ENCODE assay signal across 14 cellular contexts in genomic region chr5:39411051-39411450, GRCh38. TPM values are rescaled to one million over a fixed set of nuclear protein-coding genes. Genes with fewer than 3 reads are reported as not detected.
DNase-seq lines count a peak whose midpoint lies in the region; ATAC-seq and TF ChIP-seq lines count a peak whose summit lies in the region.
"Had no signal": no experiment of that assay in that cellular context is flagged by ENCODE, and none has a peak within 500 bp of the region (broad histone marks: within the 10 kb centered on the region; RNA-seq: fewer than 3 reads in every experiment).

No MANE protein-coding gene starts in this region.

- H3K9me3 Mint-ChIP-seq in GM23338 (no peaks in the 10 kb centered on the region), Calu3 (ENCODE audit: low read depth, unreplicated experiment) (no peaks in the 10 kb centered on the region)
- H3K9me3 Mint-ChIP-seq in activated CD4-positive, alpha-beta T cell treated with anti-CD3 and anti-CD28 coated beads, Interleukin-2, amount 10 ng/mL, durations not matched to agents 7 days and 5 days, result no peaks in the 10 kb centered on the region
- H3K9me3 Mint-ChIP-seq in activated naive CD8-positive, alpha-beta T cell treated with anti-CD3 and anti-CD28 coated beads, Interleukin-2, amount 50 U/mL, for 24 hours, result no peaks in the 10 kb centered on the region
- H3K9me3 Mint-ChIP-seq: CD4-positive, alpha-beta memory T cell; neural crest cell had no signal

- no peaks in the 10 kb centered on the region for H3K79me2 ChIP-seq in GM23338 (replicated peaks; ENCODE audit: insufficient read depth)

- CTCF ChIA-PET in Calu3 (lab: Charles Lee), result interaction anchor here (1.5 to 2.7 kb wide), 2 partner anchors 10 to 13 kb away, joined by 9 to 12 read pairs; partner anchors contain the start of gene DAB2
- CTCF ChIA-PET in activated CD4-positive, alpha-beta T cell treated with anti-CD3 and anti-CD28 coated beads, Interleukin-2, amount 10 ng/mL, durations not matched to agents 7 days and 5 days (lab: Charles Lee), result interaction anchor here (1.1 kb wide), 1 partner anchor 14 kb away, joined by 3 read pairs; the partner anchor contains the start of gene DAB2

- POLR2A ChIA-PET in activated CD4-positive, alpha-beta T cell treated with anti-CD3 and anti-CD28 coated beads, Interleukin-2, amount 10 ng/mL, durations not matched to agents 7 days and 5 days (lab: Charles Lee), result no interaction called here

- no peaks in the 10 kb centered on the region; the same call in 1 of the 2 replicates for H3K9me2 ChIP-seq in GM23338 (ENCODE audit: insufficient read depth)

- H3K9me3 ChIP-seq in BLaER1 treated with 17β-estradiol and CSF1 and Interleukin-3, amounts not matched to agents 10 nM and 100 nM (replicated peaks in 1 of 11), result no peaks in the 10 kb centered on the region; a peak in 1 of 22 replicates

- TF ChIP-seq CTCF in omental fat pad (IDR thresholded peaks at IDR 0.05) (no peak), GM23338 (conservative IDR thresholded peaks at IDR 0.05; ENCODE audit: low read depth in 2 of 2) (no peak), Calu3 (IDR thresholded peaks at IDR 0.05; ENCODE audit: unreplicated experiment) (no peak)

- peak overlapping the region in 2 of 10 experiments; percentile 18 to 31; a peak in 3 of 20 replicates for H3K4me3 ChIP-seq in BLaER1 treated with 17β-estradiol and CSF1 and Interleukin-3, amounts not matched to agents 10 nM and 100 nM
- H3K4me3 ChIP-seq in GM23338, result no peak overlapping the region

- H4K20me1 ChIP-seq in BLaER1 treated with 17β-estradiol and CSF1 and Interleukin-3, amounts not matched to agents 10 nM and 100 nM, result peaks cover 0 to 100% (median 0%) of the 10 kb centered on the region in 11 experiments; a peak in 6 of 22 replicates
- H4K20me1 ChIP-seq in GM23338 (replicated peaks; ENCODE audit: insufficient read depth), result no peaks in the 10 kb centered on the region

- peaks cover 34% of the 10 kb centered on the region for H3K4me1 Mint-ChIP-seq in GM23338
- peaks cover 19% of the 10 kb centered on the region for H3K4me1 Mint-ChIP-seq in Calu3 (ENCODE audit: low read depth, unreplicated experiment)
- no peaks in the 10 kb centered on the region for H3K4me1 Mint-ChIP-seq in activated CD4-positive, alpha-beta T cell treated with anti-CD3 and anti-CD28 coated beads, Interleukin-2, amount 10 ng/mL, durations not matched to agents 7 days and 5 days
- no peaks in the 10 kb centered on the region for H3K4me1 Mint-ChIP-seq in activated naive CD8-positive, alpha-beta T cell treated with anti-CD3 and anti-CD28 coated beads, Interleukin-2, amount 50 U/mL, for 24 hours
- H3K4me1 Mint-ChIP-seq: CD4-positive, alpha-beta memory T cell; neural crest cell had no signal

- H3K4me1 ChIP-seq in BLaER1 treated with 17β-estradiol and CSF1 and Interleukin-3, amounts not matched to agents 10 nM and 100 nM, result peaks cover 0 to 100% (median 22%) of the 10 kb centered on the region in 10 experiments; a peak in 14 of 20 replicates
- peaks cover 22% of the 10 kb centered on the region for H3K4me1 ChIP-seq in GM23338 (ENCODE audit: insufficient read depth)

- H3K36me3 ChIP-seq in BLaER1 treated with 17β-estradiol and CSF1 and Interleukin-3, amounts not matched to agents 10 nM and 100 nM, result peaks cover 0 to 98% (median 0%) of the 10 kb centered on the region in 11 experiments; a peak in 8 of 22 replicates
- H3K36me3 ChIP-seq in GM23338 (ENCODE audit: insufficient read depth), result no peaks in the 10 kb centered on the region

- no peak overlapping the region for H2AFZ ChIP-seq in GM23338

- no TSS peak for BruUV-seq in Calu3 (replicated peaks; lab: Mats Ljungman, UMichigan)

- H3K27ac ChIP-seq in BLaER1 treated with 17β-estradiol and CSF1 and Interleukin-3, amounts not matched to agents 10 nM and 100 nM, result peak overlapping the region in 7 of 11 experiments; percentile 12 to 73 (median 53); a peak in 10 of 22 replicates
- H3K27ac ChIP-seq in GM23338 (ENCODE audit: low read depth), result no peak overlapping the region

- H3F3A ChIP-seq in GM23338 (replicated peaks; ENCODE audit: low read depth), result no peaks in the 10 kb centered on the region

- peak; percentile 5 for DNase-seq in RKO (ENCODE audit: low spot score)
- peak; percentile 66 for DNase-seq in fibroblast of gingiva (ENCODE audit: low read depth)
- no peak for DNase-seq in omental fat pad (ENCODE audit: low spot score)
- no peak for DNase-seq in GM23338 (ENCODE audit: low spot score)
- no peak for DNase-seq in Calu3
- DNase-seq in activated CD4-positive, alpha-beta T cell treated with anti-CD3 and anti-CD28 coated beads, Interleukin-2, amount 10 ng/mL, durations not matched to agents 7 days and 5 days, result no peak
- no peak for DNase-seq in activated naive CD8-positive, alpha-beta T cell treated with anti-CD3 and anti-CD28 coated beads, Interleukin-2, amount 50 U/mL, for 24 hours
- DNase-seq: activated CD4-positive, alpha-beta T cell treated with anti-CD3 and anti-CD28 coated beads for 48 hours; amniotic stem cell; CD4-positive, alpha-beta memory T cell; head of caudate nucleus; NCI-H1105 had no signal

- H3K36me3 Mint-ChIP-seq in GM23338 (ENCODE audit: low read depth), result no peaks in the 10 kb centered on the region
- no peaks in the 10 kb centered on the region for H3K36me3 Mint-ChIP-seq in Calu3 (ENCODE audit: insufficient read depth, unreplicated experiment)
- H3K36me3 Mint-ChIP-seq in activated CD4-positive, alpha-beta T cell treated with anti-CD3 and anti-CD28 coated beads, Interleukin-2, amount 10 ng/mL, durations not matched to agents 7 days and 5 days (ENCODE audit: low read depth), result no peaks in the 10 kb centered on the region
- no peaks in the 10 kb centered on the region for H3K36me3 Mint-ChIP-seq in activated naive CD8-positive, alpha-beta T cell treated with anti-CD3 and anti-CD28 coated beads, Interleukin-2, amount 50 U/mL, for 24 hours (ENCODE audit: low read depth)
- H3K36me3 Mint-ChIP-seq: CD4-positive, alpha-beta memory T cell had no signal

- H3K4me2 ChIP-seq in BLaER1 treated with 17β-estradiol and CSF1 and Interleukin-3, amounts not matched to agents 10 nM and 100 nM, result peak overlapping the region in 8 of 11 experiments; percentile 8 to 98 (median 74); a peak in 14 of 22 replicates
- H3K4me2 ChIP-seq in GM23338, result no peak overlapping the region

- ATAC-seq in omental fat pad (ENCODE audit: low FRiP score) (peak; percentile 79), GM23338 (no peak)
- no peak for ATAC-seq in activated naive CD8-positive, alpha-beta T cell treated with anti-CD3 and anti-CD28 coated beads, Interleukin-2, amount 50 U/mL, for 24 hours

- H3K27me3 ChIP-seq in BLaER1 treated with 17β-estradiol and CSF1 and Interleukin-3, amounts not matched to agents 10 nM and 100 nM, result no peaks in the 10 kb centered on the region
- H3K27me3 ChIP-seq in GM23338 (ENCODE audit: insufficient read depth), result no peaks in the 10 kb centered on the region

- H3K4me3 Mint-ChIP-seq in GM23338 (no peak overlapping the region), Calu3 (ENCODE audit: low read depth, unreplicated experiment) (no peak overlapping the region)
- no peak overlapping the region for H3K4me3 Mint-ChIP-seq in activated CD4-positive, alpha-beta T cell treated with anti-CD3 and anti-CD28 coated beads, Interleukin-2, amount 10 ng/mL, durations not matched to agents 7 days and 5 days
- no peak overlapping the region for H3K4me3 Mint-ChIP-seq in activated naive CD8-positive, alpha-beta T cell treated with anti-CD3 and anti-CD28 coated beads, Interleukin-2, amount 50 U/mL, for 24 hours
- H3K4me3 Mint-ChIP-seq: CD4-positive, alpha-beta memory T cell; neural crest cell had no signal

- no peak overlapping the region for H3K27ac Mint-ChIP-seq in GM23338
- no peak overlapping the region for H3K27ac Mint-ChIP-seq in Calu3 (ENCODE audit: unreplicated experiment)
- no peak overlapping the region for H3K27ac Mint-ChIP-seq in activated CD4-positive, alpha-beta T cell treated with anti-CD3 and anti-CD28 coated beads, Interleukin-2, amount 10 ng/mL, durations not matched to agents 7 days and 5 days
- H3K27ac Mint-ChIP-seq in activated naive CD8-positive, alpha-beta T cell treated with anti-CD3 and anti-CD28 coated beads, Interleukin-2, amount 50 U/mL, for 24 hours, result no peak overlapping the region
- H3K27ac Mint-ChIP-seq: CD4-positive, alpha-beta memory T cell had no signal

- peak overlapping the region in 4 of 11 experiments; percentile 11 to 61 (median 48); a peak in 7 of 22 replicates for H3K9ac ChIP-seq in BLaER1 treated with 17β-estradiol and CSF1 and Interleukin-3, amounts not matched to agents 10 nM and 100 nM

- intact Hi-C loops in Calu3 (cut with micrococcal nuclease; ENCODE audit: unreplicated experiment), result no loop called here

- H3K27me3 Mint-ChIP-seq in GM23338 (ENCODE audit: insufficient read depth, low read depth, poor library complexity), result no peaks in the 10 kb centered on the region
- no peaks in the 10 kb centered on the region for H3K27me3 Mint-ChIP-seq in Calu3 (ENCODE audit: unreplicated experiment)
- H3K27me3 Mint-ChIP-seq in activated CD4-positive, alpha-beta T cell treated with anti-CD3 and anti-CD28 coated beads, Interleukin-2, amount 10 ng/mL, durations not matched to agents 7 days and 5 days, result peaks cover 18% of the 10 kb centered on the region
- H3K27me3 Mint-ChIP-seq in activated naive CD8-positive, alpha-beta T cell treated with anti-CD3 and anti-CD28 coated beads, Interleukin-2, amount 50 U/mL, for 24 hours, result peaks cover 3% of the 10 kb centered on the region

TF ChIP-seq in GM23338, 12 proteins besides CTCF, POLR2A, EP300 and RAD21 (continues in another document):
- TF ChIP-seq EZH2 (IDR thresholded peaks at IDR 0.05; ENCODE audit: low read depth, unreplicated experiment), result no peak

RNA-seq across cellular contexts. Expression of gene DAB2, which starts 13.7 kb away (rescaled TPM):
- total RNA-seq in omental fat pad (100 to 1,000 TPM; 141 to 255 (median 171) TPM), Calu3 (2022) (9.5 and 12.4 TPM in 2 replicates)
- 2.6 and 8.4 TPM in 2 replicates for total RNA-seq in GM23338 (2014; rRNA removed; shearing (Covaris generic))
- 6.0 and 6.4 TPM in 2 replicates for polyA plus RNA-seq in GM23338 (2016; fragmentation: Nextera tagmentation; extraction: Ambion mirVana)
- total RNA-seq in activated CD4-positive, alpha-beta T cell treated with anti-CD3 and anti-CD28 coated beads, Interleukin-2, amount 10 ng/mL, durations not matched to agents 7 days and 5 days, result not detected
- polyA plus RNA-seq: CD4-positive, alpha-beta memory T cell had no signal

RNA-seq across cellular contexts. Expression of gene C9, which starts 46.8 kb away (rescaled TPM):
- total RNA-seq in omental fat pad (1 to 10 TPM in 1 of 4 donors, under 1 TPM in 1, not detected in 2; 0.12 to 1.1 TPM), Calu3 (2022) (not detected in 2 replicates)
- 2.8 TPM in 1 of 2 replicates, not detected in the other for total RNA-seq in GM23338 (2014; rRNA removed; shearing (Covaris generic))
- polyA plus RNA-seq in GM23338 (2016; fragmentation: Nextera tagmentation; extraction: Ambion mirVana), result not detected in 2 replicates
- not detected for total RNA-seq in activated CD4-positive, alpha-beta T cell treated with anti-CD3 and anti-CD28 coated beads, Interleukin-2, amount 10 ng/mL, durations not matched to agents 7 days and 5 days
- total RNA-seq: CD4-positive, alpha-beta memory T cell; neural crest cell had no signal
- polyA plus RNA-seq: CD4-positive, alpha-beta memory T cell had no signal

Comparison
In these comparisons a context has a peak if more than half of its experiments do, and no peak if none do; other contexts are left out.
1. DNase-seq: peak in RKO (single experiment) and fibroblast of gingiva (single experiment); none in omental fat pad (single experiment), GM23338 (single experiment), Calu3 (single experiment), activated CD4-positive, alpha-beta T cell treated with anti-CD3 and anti-CD28 coated beads, Interleukin-2, amount 10 ng/mL, durations not matched to agents 7 days and 5 days (single experiment) and activated naive CD8-positive, alpha-beta T cell treated with anti-CD3 and anti-CD28 coated beads, Interleukin-2, amount 50 U/mL, for 24 hours (single experiment).
2. RNA of gene DAB2, which starts 13.7 kb away (total RNA-seq): 141 to 255 TPM in omental fat pad; 9.5 to 12.4 TPM in Calu3, 2.6 to 8.4 TPM in GM23338 and not detected in activated CD4-positive, alpha-beta T cell treated with anti-CD3 and anti-CD28 coated beads, Interleukin-2, amount 10 ng/mL, durations not matched to agents 7 days and 5 days; every median in the first group is over 10 times any median in the second.